In genomic region chr19:11528551-11529341, GRCh38 we compare ENCODE assay signal across 7 cellular contexts. TPM values are rescaled to one million over a fixed set of nuclear protein-coding genes. Genes with fewer than 3 reads are reported as not detected.
DNase-seq lines count a peak whose midpoint lies in the region; ATAC-seq and TF ChIP-seq lines count a peak whose summit lies in the region.

ECSIT (minus strand) TSS chr19:11529134; CDS start chr19:11519170, 9,964 bp downstream.

- H3K4me1 ChIP-seq in hepatocyte (ENCODE audit: insufficient read depth): peaks cover 6% of the 10 kb centered on the region

- DNase-seq in NCI-H2081 (lab: John Stamatoyannopoulos, UW) (peak; percentile 94 to 97), T1000 (lab: John Stamatoyannopoulos, UW) (peak; percentile 94), astrocyte of the hippocampus (ENCODE audit: low read depth, low spot score) (peak; percentile 99), hepatocyte (ENCODE audit: low spot score) (peak; percentile 98), renal cortical epithelial cell (ENCODE audit: low read depth) (peak; percentile 96)

- no peaks in the 10 kb centered on the region for H3K9me3 ChIP-seq in hepatocyte (ENCODE audit: low read depth)

- no peak for TF ChIP-seq CTCF in hepatocyte (IDR thresholded peaks at IDR 0.05; ENCODE audit: poor library complexity)

- peak within 1 kb of the TSS; percentile 48 for H3K4me3 ChIP-seq in hepatocyte

- H3K36me3 ChIP-seq in hepatocyte (replicated peaks; ENCODE audit: insufficient read depth, low read depth): no peaks in the 10 kb centered on the region

- H2AFZ ChIP-seq in hepatocyte: peak within 1 kb of the TSS; percentile 55

- H3K9me2 ChIP-seq in hepatocyte (replicated peaks; ENCODE audit: insufficient read depth): no peaks in the 10 kb centered on the region

- ATAC-seq in GM18508 (IDR thresholded peaks at IDR 0.05; ENCODE audit: insufficient read depth, unreplicated experiment) (peak; percentile 60), HG03025 (IDR thresholded peaks at IDR 0.05; ENCODE audit: low FRiP score, unreplicated experiment) (peak; percentile 94)

- H4K20me1 ChIP-seq in hepatocyte (ENCODE audit: insufficient read depth, poor library complexity, severe bottlenecking): no peaks in the 10 kb centered on the region

- WGBS in hepatocyte (ENCODE audit: low lambda C conversion rate, missing lambda C conversion rate): under 1% methylated on average over 47 of the region's 47 CpGs

- H3K79me2 ChIP-seq in hepatocyte: peaks cover 24% of the 10 kb centered on the region

- H3K27me3 ChIP-seq in hepatocyte: no peaks in the 10 kb centered on the region

- peak within 1 kb of the TSS; percentile 88 for H3K4me2 ChIP-seq in hepatocyte

- H3K27ac ChIP-seq in hepatocyte: peak within 1 kb of the TSS; percentile 84

RNA-seq across cellular contexts. Expression of gene ECSIT, which starts in this region (rescaled TPM):
- total RNA-seq in hepatocyte (32.5 and 36.3 TPM in 2 replicates), renal cortical epithelial cell (18.4 and 23.3 TPM in 2 replicates)
- 23.2 and 26.3 TPM in 2 replicates for polyA plus RNA-seq in hepatocyte

Comparison
In these comparisons a context has a peak if more than half of its experiments do, and no peak if none do; other contexts are left out.
1. Peak in every context shown above with its lines: DNase-seq, ATAC-seq, H3K4me3 ChIP-seq and H3K27ac ChIP-seq.